ENCODE assay signal across 9 cellular contexts in the genomic region with DNA sequence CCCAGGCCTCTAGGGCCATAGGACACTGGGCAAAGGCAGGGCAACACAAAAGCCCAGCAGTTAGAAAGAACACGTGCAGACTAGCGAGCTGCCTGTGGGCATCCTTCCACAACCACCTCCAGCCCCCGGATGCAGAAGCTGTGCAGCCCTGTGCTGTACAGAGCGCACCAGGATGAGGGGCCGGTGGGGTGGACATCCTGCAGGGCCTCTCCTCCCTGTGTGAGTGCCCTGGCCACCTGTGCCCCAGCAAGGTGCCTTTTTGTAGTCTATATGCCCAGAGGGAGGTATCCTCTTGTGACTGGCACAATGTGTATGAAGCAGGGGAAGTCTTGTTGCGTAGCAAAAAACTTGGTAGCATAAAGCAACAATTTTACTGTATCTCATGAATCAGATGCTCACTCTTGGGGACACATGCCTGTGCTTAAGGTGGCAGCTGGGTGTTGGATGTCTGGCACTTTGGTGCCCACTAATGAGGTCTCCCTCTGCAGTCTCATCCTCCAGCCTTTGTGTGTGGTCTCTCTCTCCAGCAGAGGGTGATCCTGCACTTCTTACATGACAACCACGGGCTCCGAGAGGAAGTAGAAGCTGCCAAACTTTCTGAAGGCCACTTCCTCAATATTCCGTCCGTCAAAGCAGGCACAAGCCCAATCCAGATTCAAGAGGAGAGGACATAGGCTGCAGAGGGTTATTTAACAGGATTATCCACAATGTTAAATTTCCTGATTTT. TPM values are rescaled to one million over a fixed set of nuclear protein-coding genes. Genes with fewer than 3 reads are reported as not detected.
DNase-seq lines count a peak whose midpoint lies in the region; ATAC-seq and TF ChIP-seq lines count a peak whose summit lies in the region.
"Had no signal": no experiment of that assay in that cellular context is flagged by ENCODE, and none has a peak within 500 bp of the region (broad histone marks: within the 10 kb centered on the region; RNA-seq: fewer than 3 reads in every experiment).

No MANE protein-coding gene starts in this region.

- H3K36me3 ChIP-seq in lung (ENCODE audit: control insufficient read depth in 2 of 2, insufficient read depth in 2 of 2, low read length in 2 of 2) (peaks cover 0 to 3% of the 10 kb centered on the region in 2 donors), thyroid gland (no peaks in the 10 kb centered on the region)

- TF ChIP-seq CTCF in lung (IDR thresholded peaks at IDR 0.05; ENCODE audit: control extremely low read depth, extremely low read depth) (peak; percentile 61), thyroid gland (IDR thresholded peaks at IDR 0.05) (peak in 5 of 6 experiments; percentile 28 to 84 (median 76))

- ATAC-seq in GM19468 (IDR thresholded peaks at IDR 0.05; ENCODE audit: extremely low read depth, unreplicated experiment) (peak; percentile 72), lung (ENCODE audit: insufficient read depth, low FRiP score) (peak; percentile 87)

- no peaks in the 10 kb centered on the region for H3K9me3 ChIP-seq in lung (ENCODE audit: control insufficient read depth in 2 of 2, insufficient read depth in 1 of 2, low read length in 1 of 2)
- H3K9me3 ChIP-seq in thyroid gland, result no peaks in the 10 kb centered on the region
- H3K9me3 ChIP-seq: Caco-2 had no signal

- no peaks in the 10 kb centered on the region for H3K27me3 ChIP-seq in lung (ENCODE audit: control insufficient read depth, insufficient read depth)
- no peaks in the 10 kb centered on the region for H3K27me3 ChIP-seq in thyroid gland

- H3K4me3 ChIP-seq in lung, result no peak overlapping the region
- H3K4me3 ChIP-seq in thyroid gland (replicated peaks in 1 of 3), result no peak overlapping the region

- WGBS in lung, 2 donors, result 56 to 59% methylated on average over 10 of the region's 10 CpGs
- 56 to 60% methylated on average over 10 of the region's 10 CpGs for WGBS in thyroid gland, 2 donors

- in situ Hi-C loops in KBM-7 (cut with MboI; ENCODE audit: low pct_unique_long_range_greater_than_20kb, low sequenced_read_pairs), result no loop called here

- no peak overlapping the region for H3K27ac ChIP-seq in lung (ENCODE audit: low read depth in 1 of 2, low read length in 1 of 2)
- peak overlapping the region in 1 of 3 donors; percentile 36 for H3K27ac ChIP-seq in thyroid gland

- H3K4me1 ChIP-seq in lung (ENCODE audit: control insufficient read depth in 2 of 2, insufficient read depth in 2 of 2, low read length in 2 of 2), result peaks cover 0 to 3% of the 10 kb centered on the region in 2 donors
- H3K4me1 ChIP-seq in thyroid gland, result peaks cover 0 to 5% of the 10 kb centered on the region in 2 donors
- H3K4me1 ChIP-seq: Caco-2 had no signal

- peak; percentile 20 to 67 (median 23) for DNase-seq in NCI-H1417 (lab: John Stamatoyannopoulos, UW)
- no peak for DNase-seq in NCI-H1417 treated with DMSO at 0.1 percent for 48 hours (lab: John Stamatoyannopoulos, UW)
- peak; percentile 88 for DNase-seq in KBM-7
- DNase-seq in UCSD-AML1 (lab: John Stamatoyannopoulos, UW; ENCODE audit: unreplicated experiment), result peak; percentile 36
- peak; percentile 91 for DNase-seq in dermis blood vessel endothelial cell
- peak; percentile 55 for DNase-seq in lung (ENCODE audit: low spot score)
- DNase-seq in thyroid gland, result peak; percentile 61 to 74

- intact Hi-C loops in thyroid gland (cut with DNase I), result no loop called here

- no peak for TF ChIP-seq POLR2A in thyroid gland (IDR thresholded peaks at IDR 0.05)

RNA-seq across cellular contexts. Expression of a gene that starts 8.7 kb away (rescaled TPM):
- total RNA-seq in dermis blood vessel endothelial cell (12.4 and 46.8 TPM in 2 replicates), lung (10 to 100 TPM in 1 of 2 donors, 1 to 10 TPM in 1; 9.3 to 13.5 TPM), thyroid gland (1 to 10 TPM; 6.7 to 8.3 (median 7.7) TPM)
- polyA plus RNA-seq in lung, result 1 to 10 TPM; 2.1 to 4.4 TPM
